In the genomic region with DNA sequence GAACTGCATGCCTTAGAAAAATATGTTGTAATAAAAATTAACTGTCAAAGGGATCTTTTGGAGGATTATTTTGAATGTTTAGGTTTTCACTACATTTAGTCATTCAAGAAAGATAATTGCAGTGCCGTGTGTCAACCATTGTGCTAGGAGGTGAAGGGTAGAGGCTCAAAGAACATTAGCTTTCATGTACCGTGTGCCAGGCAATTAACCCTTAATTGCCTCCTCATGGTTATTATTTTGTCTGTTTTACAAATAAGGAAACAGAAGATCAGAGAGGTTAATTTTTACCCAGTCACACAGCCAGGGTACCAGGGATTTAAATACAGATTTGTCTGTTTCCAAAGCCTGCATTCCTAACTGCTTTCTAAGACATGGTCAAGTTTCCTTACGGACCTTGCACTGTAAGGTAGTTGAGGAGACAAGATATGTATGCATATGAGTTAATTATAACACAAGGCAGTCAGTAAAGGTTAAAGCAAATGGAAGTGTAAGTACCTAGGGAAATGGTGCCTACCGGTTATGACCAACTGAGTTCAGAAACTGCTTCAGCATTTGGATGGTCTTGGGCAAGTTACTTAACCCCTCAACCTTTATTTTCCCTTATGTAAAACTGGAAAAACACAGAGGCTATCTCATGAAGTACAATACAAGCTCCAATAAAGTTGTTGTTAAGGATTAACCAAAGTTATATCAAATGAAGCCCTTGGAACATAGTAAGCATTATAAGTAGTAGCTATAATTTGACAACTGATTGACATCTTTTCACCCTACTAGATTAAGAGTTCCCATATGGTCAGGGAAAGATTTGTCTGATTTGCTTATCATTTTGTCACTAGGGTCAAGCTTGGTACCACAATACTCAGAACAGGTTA, we compare ENCODE assay signal across 30 cellular contexts.
A peak's percentile ranks its signal among the peaks of the same experiment; 100 is the strongest.
DNase-seq lines count a peak whose midpoint lies in the region; ATAC-seq and FAIRE-seq lines count a peak whose summit lies in the region.
"Had no signal": no experiment of that assay in that cellular context is flagged by ENCODE, and none has a peak within 500 bp of the region (broad histone marks: within the 10 kb centered on the region; RNA-seq: fewer than 3 reads in every experiment).

No MANE protein-coding gene starts in this region.

- H3K36me3 ChIP-seq in mucosa of rectum (ENCODE audit: control insufficient read depth in 2 of 2, insufficient read depth in 2 of 2, low read length in 2 of 2) = no peaks in the 10 kb centered on the region

- no peaks in the 10 kb centered on the region for H3K27me3 ChIP-seq in mucosa of rectum (ENCODE audit: control insufficient read depth in 2 of 2, insufficient read depth in 2 of 2, low read length in 2 of 2)
- H3K27me3 ChIP-seq in right cardiac atrium (ENCODE audit: control insufficient read depth, insufficient read depth) = no peaks in the 10 kb centered on the region

- 75% methylated on average over 4 of the region's 4 CpGs for WGBS in right cardiac atrium

- H3K27ac ChIP-seq in mucosa of rectum (ENCODE audit: low read depth in 2 of 2, low read length in 2 of 2) (peak overlapping the region; percentile 39 to 40), right cardiac atrium (ENCODE audit: low read length) (no peak overlapping the region)
- H3K27ac ChIP-seq: A549, PC-9 had no signal

- H3K4me3 ChIP-seq in mucosa of rectum (ENCODE audit: low read length in 2 of 2) = peak overlapping the region in 1 of 2 donors; percentile 40
- no peak overlapping the region for H3K4me3 ChIP-seq in right cardiac atrium (ENCODE audit: low read length)
- H3K4me3 ChIP-seq: A549, K562, PC-9 had no signal

- intact Hi-C loops in right cardiac atrium (cut with DNase I) = no loop called here

- ATAC-seq in right cardiac atrium (no peak), GM18519 (IDR thresholded peaks at IDR 0.05; ENCODE audit: low FRiP score, unreplicated experiment) (no peak)
- ATAC-seq: A549; CD8-positive, alpha-beta T cell; HCT116; HepG2; K562; T-cell had no signal

- H3K4me1 ChIP-seq in mucosa of rectum (ENCODE audit: control insufficient read depth in 2 of 2, insufficient read depth in 2 of 2, low read length in 2 of 2) (peaks cover 7% of the 10 kb centered on the region in 2 donors), right cardiac atrium (ENCODE audit: control insufficient read depth, insufficient read depth, low read length) (no peaks in the 10 kb centered on the region)
- H3K4me1 ChIP-seq: A549, Caco-2 had no signal

- no peaks in the 10 kb centered on the region for H3K9me3 ChIP-seq in mucosa of rectum (ENCODE audit: control insufficient read depth in 2 of 2, low read length in 2 of 2)
- H3K9me3 ChIP-seq in right cardiac atrium (ENCODE audit: control insufficient read depth, low read length) = no peaks in the 10 kb centered on the region
- H3K9me3 ChIP-seq: A549, Caco-2 had no signal

- FAIRE-seq in colon (lab: Jason Lieb, UNC) = peak; percentile 21
- FAIRE-seq: A549, GM12891, HepG2, K562 had no signal

- DNase-seq in NCI-H1105 (lab: John Stamatoyannopoulos, UW) (peak; percentile 3), NCI-H1436 treated with DMSO at 0.1 percent for 48 hours (lab: John Stamatoyannopoulos, UW) (peak; percentile 38), iPS-NIHi11 (ENCODE audit: low spot score) (no peak), right cardiac atrium (no peak), iPS-NIHi7 (ENCODE audit: extremely low spot score) (no peak)
- DNase-seq: AML-193; C1 segment of cervical spinal cord; Caco-2; CD8-positive, alpha-beta T cell; DMS 273 treated with DMSO at 0.1 percent for 48 hours; DMS79; GF-D8; Kasumi-1; MV-4-11; NCI-H187 treated with DMSO at 0.1 percent for 48 hours; NCI-H2107; NCI-H2227 treated with DMSO at 0.1 percent for 48 hours; NCI-H510A; NCI-H774; PC-9; Right ventricle myocardium superior; T-cell had no signal

- H3K9ac ChIP-seq in mucosa of rectum (ENCODE audit: low read depth in 1 of 2, low read length in 2 of 2) = no peak overlapping the region

Comparison
In these comparisons a context has a peak if more than half of its experiments do, and no peak if none do; other contexts are left out.
1. DNase-seq: peak in NCI-H1105 (single experiment) and NCI-H1436 treated with DMSO at 0.1 percent for 48 hours (single experiment); none in iPS-NIHi11 (single experiment), right cardiac atrium (0 of 3) and iPS-NIHi7 (single experiment).